Comparison of ENCODE assay signal across 13 cellular contexts in the genomic region with DNA sequence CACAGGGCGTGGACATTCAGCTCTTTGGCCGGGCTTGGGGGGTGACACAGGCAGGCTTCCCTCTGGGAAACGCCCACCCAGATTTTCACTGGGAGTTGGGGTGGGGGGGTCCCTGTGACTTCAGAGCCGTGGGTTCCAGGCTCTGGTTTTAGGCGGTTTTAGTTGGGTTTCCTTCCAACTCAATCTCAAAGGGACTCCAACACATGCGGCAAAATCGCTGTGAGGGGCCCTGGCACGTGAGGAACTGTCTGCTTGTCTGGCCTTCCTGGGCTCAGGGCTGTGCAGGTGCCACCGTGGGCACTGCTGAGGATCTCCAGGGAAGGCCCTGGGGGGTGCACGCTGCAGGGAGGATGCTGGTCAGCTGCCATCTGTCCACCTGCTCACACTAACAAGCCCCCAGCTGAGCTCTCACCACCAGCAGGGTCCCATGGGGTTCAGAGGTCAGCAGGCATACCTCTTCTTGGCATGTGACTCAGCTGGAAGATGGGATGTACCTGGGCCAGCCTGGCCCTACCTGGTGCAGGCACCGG. TPM values are rescaled to one million over a fixed set of nuclear protein-coding genes. Genes with fewer than 3 reads are reported as not detected.
DNase-seq lines count a peak whose midpoint lies in the region; ATAC-seq and TF ChIP-seq lines count a peak whose summit lies in the region.
"Had no signal": no experiment of that assay in that cellular context is flagged by ENCODE, and none has a peak within 500 bp of the region (broad histone marks: within the 10 kb centered on the region; RNA-seq: fewer than 3 reads in every experiment).

No MANE protein-coding gene starts in this region.

- CTCF ChIA-PET in activated naive CD4-positive, alpha-beta T cell treated with anti-CD3 and anti-CD28 coated beads, Interleukin-2, amount 10 ng/mL, durations not matched to agents 7 days and 5 days (lab: Charles Lee), result no interaction called here

- H3K9me3 ChIP-seq in body of pancreas (no peaks in the 10 kb centered on the region), spleen (no peaks in the 10 kb centered on the region)
- H3K9me3 ChIP-seq: heart left ventricle, psoas muscle had no signal

- peaks cover 1% of the 10 kb centered on the region for H3K27me3 Mint-ChIP-seq in HFFc6 (ENCODE audit: insufficient read depth)
- H3K27me3 Mint-ChIP-seq in activated naive CD4-positive, alpha-beta T cell treated with anti-CD3 and anti-CD28 coated beads, Interleukin-2, amount 10 ng/mL, durations not matched to agents 7 days and 5 days, result no peaks in the 10 kb centered on the region

- 71 to 85% methylated on average over 5 to 8 of the region's 11 CpGs for WGBS in body of pancreas, 2 donors
- WGBS in spleen, 5 donors, result 78 to 92% (median 79%) methylated on average over 3 to 11 of the region's 11 CpGs

- DNase-seq in HFFc6 (no peak), body of pancreas (peak; percentile 12 to 31 (median 12)), left colon (peak; percentile 4 to 22), spleen (peak; percentile 75), foreskin fibroblast (no peak)
- DNase-seq in activated naive CD4-positive, alpha-beta T cell treated with anti-CD3 and anti-CD28 coated beads, Interleukin-2, amount 10 ng/mL, durations not matched to agents 7 days and 5 days, result no peak
- no peak for DNase-seq in stimulated activated CD4-positive, alpha-beta T cell treated with anti-CD3 and anti-CD28 coated beads, Interleukin-1b, Interleukin-23, amount 100 ng/mL, for 48 hours
- no peak for DNase-seq in activated CD4-positive, alpha-beta T cell treated with anti-CD3 and anti-CD28 coated beads, Interleukin-2, amount 50 U/mL, for 48 hours
- DNase-seq: activated T-cell treated with anti-CD3 and anti-CD28 coated beads, Interleukin-2, amount 50 U/mL, for 72 hours had no signal

- ATAC-seq in body of pancreas (no peak), left colon (no peak)
- ATAC-seq: activated CD4-positive, CD25-positive, alpha-beta regulatory T cell treated with anti-CD3 and anti-CD28 coated beads, Interleukin-2, amount 50 U/mL, for 24 hours; activated T-cell treated with anti-CD3 and anti-CD28 coated beads, Interleukin-2, amount 50 U/mL, for 72 hours had no signal

- H3K9me3 Mint-ChIP-seq in HFFc6, result no peaks in the 10 kb centered on the region
- no peaks in the 10 kb centered on the region for H3K9me3 Mint-ChIP-seq in activated naive CD4-positive, alpha-beta T cell treated with anti-CD3 and anti-CD28 coated beads, Interleukin-2, amount 10 ng/mL, durations not matched to agents 7 days and 5 days
- H3K9me3 Mint-ChIP-seq: activated T-cell treated with anti-CD3 and anti-CD28 coated beads, Interleukin-2, amount 50 U/mL, for 72 hours; endodermal cell had no signal

- H3K27me3 ChIP-seq in body of pancreas (no peaks in the 10 kb centered on the region), spleen (replicated peaks in 1 of 7) (no peaks in the 10 kb centered on the region)
- H3K27me3 ChIP-seq: heart left ventricle had no signal

- H3K36me3 Mint-ChIP-seq in HFFc6 (ENCODE audit: low read depth), result peaks cover 4% of the 10 kb centered on the region; the same call in 1 of the 2 replicates
- no peaks in the 10 kb centered on the region for H3K36me3 Mint-ChIP-seq in activated naive CD4-positive, alpha-beta T cell treated with anti-CD3 and anti-CD28 coated beads, Interleukin-2, amount 10 ng/mL, durations not matched to agents 7 days and 5 days

- H3K4me3 ChIP-seq in body of pancreas (no peak overlapping the region), spleen (no peak overlapping the region), foreskin fibroblast (ENCODE audit: low read depth in 1 of 2, low read length in 2 of 2) (no peak overlapping the region)
- H3K4me3 ChIP-seq: heart left ventricle had no signal

- peak overlapping the region in 3 of 4 donors; percentile 59 to 73 (median 60) for H3K27ac ChIP-seq in body of pancreas
- H3K27ac ChIP-seq in spleen, result peak overlapping the region in 4 of 8 donors; percentile 55 to 78 (median 70)

- intact Hi-C loops in body of pancreas (cut with DNase I) (no loop called here), left colon (cut with DNase I, micrococcal nuclease) (loop anchor here in 1 of 2 donors (10.0 kb wide), 1 partner anchor 122 kb away; no protein-coding TSS in a partner anchor), spleen (cut with DNase I; ENCODE audit: low total_unique reads) (no loop called here)

- H3K27ac Mint-ChIP-seq in HFFc6, result peak overlapping the region; percentile 98
- no peak overlapping the region for H3K27ac Mint-ChIP-seq in activated naive CD4-positive, alpha-beta T cell treated with anti-CD3 and anti-CD28 coated beads, Interleukin-2, amount 10 ng/mL, durations not matched to agents 7 days and 5 days
- H3K27ac Mint-ChIP-seq: activated T-cell treated with anti-CD3 and anti-CD28 coated beads, Interleukin-2, amount 50 U/mL, for 72 hours had no signal

- H3K36me3 ChIP-seq in body of pancreas (replicated peaks in 1 of 2; ENCODE audit: insufficient read depth in 1 of 2, low read depth in 2 of 2), result no peaks in the 10 kb centered on the region
- peaks cover 0 to 32% (median 0%) of the 10 kb centered on the region in 6 donors for H3K36me3 ChIP-seq in spleen
- H3K36me3 ChIP-seq: heart left ventricle had no signal

- H3K4me3 Mint-ChIP-seq in HFFc6, result no peak overlapping the region
- H3K4me3 Mint-ChIP-seq in activated naive CD4-positive, alpha-beta T cell treated with anti-CD3 and anti-CD28 coated beads, Interleukin-2, amount 10 ng/mL, durations not matched to agents 7 days and 5 days, result no peak overlapping the region
- H3K4me3 Mint-ChIP-seq: activated T-cell treated with anti-CD3 and anti-CD28 coated beads, Interleukin-2, amount 50 U/mL, for 72 hours had no signal

- TF ChIP-seq CTCF in HFFc6 (IDR thresholded peaks at IDR 0.05) (no peak), body of pancreas (IDR thresholded peaks at IDR 0.05) (no peak), spleen (IDR thresholded peaks at IDR 0.05 in 8 of 11, conservative IDR thresholded peaks at IDR 0.05 in 3 of 11) (no peak), foreskin fibroblast (IDR thresholded peaks at IDR 0.05; ENCODE audit: low read depth, low read length) (no peak)

- H3K4me1 ChIP-seq in body of pancreas, result peaks cover 93% of the 10 kb centered on the region
- peaks cover 31 to 100% (median 97%) of the 10 kb centered on the region in 6 donors for H3K4me1 ChIP-seq in spleen

- TF ChIP-seq POLR2A in body of pancreas (IDR thresholded peaks at IDR 0.05), result no peak
- no peak for TF ChIP-seq POLR2A in spleen (IDR thresholded peaks at IDR 0.05)

- H3K4me1 Mint-ChIP-seq in HFFc6 (ENCODE audit: low read depth), result peaks cover 60% of the 10 kb centered on the region
- H3K4me1 Mint-ChIP-seq in activated naive CD4-positive, alpha-beta T cell treated with anti-CD3 and anti-CD28 coated beads, Interleukin-2, amount 10 ng/mL, durations not matched to agents 7 days and 5 days, result no peaks in the 10 kb centered on the region

RNA-seq across cellular contexts. Expression of a gene that starts 11.7 kb away (rescaled TPM):
- 10 to 100 TPM; 18.5 to 27.2 (median 24.3) TPM for total RNA-seq in HFFc6 (2021; fragmentation: NEBNext Ultra II Directional; extraction: Animal tissue kit (Norgen Biotek cat#: 25700))
- total RNA-seq in body of pancreas, result 10 to 100 TPM; 25.4 to 44.8 TPM
- total RNA-seq in left colon, result 10 to 100 TPM; 20.5 to 40.4 TPM
- 10 to 100 TPM; 52.2 to 99.5 (median 66.7) TPM for total RNA-seq in spleen
- 10 to 100 TPM in 1 of 3 donors, 1 to 10 TPM in 2; 7.2 to 24.7 (median 9.2) TPM for polyA plus RNA-seq in spleen

Comparison
In these comparisons a context has a peak if more than half of its experiments do, and no peak if none do; other contexts are left out.
1. DNase-seq: peak in body of pancreas (4 of 4), left colon (2 of 2) and spleen (single experiment); none in HFFc6 (single experiment), activated naive CD4-positive, alpha-beta T cell treated with anti-CD3 and anti-CD28 coated beads, Interleukin-2, amount 10 ng/mL, durations not matched to agents 7 days and 5 days (single experiment), stimulated activated CD4-positive, alpha-beta T cell treated with anti-CD3 and anti-CD28 coated beads, Interleukin-1b, Interleukin-23, amount 100 ng/mL, for 48 hours (single experiment), activated CD4-positive, alpha-beta T cell treated with anti-CD3 and anti-CD28 coated beads, Interleukin-2, amount 50 U/mL, for 48 hours (0 of 2) and foreskin fibroblast (0 of 2).